ENCODE assay signal across 17 cellular contexts in genomic region chr5:52804978-52805377, GRCh38. TPM values are rescaled to one million over a fixed set of nuclear protein-coding genes. Genes with fewer than 3 reads are reported as not detected.
DNase-seq lines count a peak whose midpoint lies in the region; ATAC-seq and TF ChIP-seq lines count a peak whose summit lies in the region.
"Had no signal": no experiment of that assay in that cellular context is flagged by ENCODE, and none has a peak within 500 bp of the region (broad histone marks: within the 10 kb centered on the region; RNA-seq: fewer than 3 reads in every experiment).

No MANE protein-coding gene starts in this region.

- peaks cover 0 to 30% (median 8%) of the 10 kb centered on the region in 5 donors for H3K36me3 Mint-ChIP-seq in naive thymus-derived CD4-positive, alpha-beta T cell
- peaks cover 26% of the 10 kb centered on the region for H3K36me3 Mint-ChIP-seq in activated naive CD4-positive, alpha-beta T cell treated with anti-CD3 and anti-CD28 coated beads, Interleukin-2, amount 10 ng/mL, durations not matched to agents 7 days and 5 days

- no peaks in the 10 kb centered on the region for H3K9me3 ChIP-seq in thoracic aorta
- H3K9me3 ChIP-seq in naive thymus-derived CD4-positive, alpha-beta T cell (ENCODE audit: control insufficient read depth in 2 of 3, low read length in 3 of 3): no peaks in the 10 kb centered on the region
- H3K9me3 ChIP-seq: BLaER1, thyroid gland had no signal

- no peaks in the 10 kb centered on the region for H3K27me3 Mint-ChIP-seq in naive thymus-derived CD4-positive, alpha-beta T cell
- no peaks in the 10 kb centered on the region for H3K27me3 Mint-ChIP-seq in activated naive CD4-positive, alpha-beta T cell treated with anti-CD3 and anti-CD28 coated beads, Interleukin-2, amount 10 ng/mL, durations not matched to agents 7 days and 5 days
- H3K27me3 Mint-ChIP-seq: activated T-helper 17 cell treated with anti-CD3 and anti-CD28 coated beads, Interleukin-2, amount 50 U/mL, for 72 hours; effector memory CD8-positive, alpha-beta T cell; IgD-negative memory B cell had no signal

- ATAC-seq in thoracic aorta (ENCODE audit: insufficient number of reproducible peaks, low FRiP score, low read depth): no peak
- ATAC-seq in HG02588 (IDR thresholded peaks at IDR 0.05; ENCODE audit: unreplicated experiment): no peak
- no peak for ATAC-seq in naive thymus-derived CD4-positive, alpha-beta T cell
- ATAC-seq: activated T-helper 17 cell treated with anti-CD3 and anti-CD28 coated beads, Interleukin-2, amount 50 U/mL, for 72 hours; effector memory CD8-positive, alpha-beta T cell; left cardiac atrium had no signal

- H3K4me3 Mint-ChIP-seq in naive thymus-derived CD4-positive, alpha-beta T cell: no peak overlapping the region
- H3K4me3 Mint-ChIP-seq in activated naive CD4-positive, alpha-beta T cell treated with anti-CD3 and anti-CD28 coated beads, Interleukin-2, amount 10 ng/mL, durations not matched to agents 7 days and 5 days: no peak overlapping the region
- H3K4me3 Mint-ChIP-seq: effector memory CD8-positive, alpha-beta T cell had no signal

- no peak overlapping the region for H3K27ac Mint-ChIP-seq in naive thymus-derived CD4-positive, alpha-beta T cell
- H3K27ac Mint-ChIP-seq in activated naive CD4-positive, alpha-beta T cell treated with anti-CD3 and anti-CD28 coated beads, Interleukin-2, amount 10 ng/mL, durations not matched to agents 7 days and 5 days: no peak overlapping the region
- H3K27ac Mint-ChIP-seq: activated T-helper 17 cell treated with anti-CD3 and anti-CD28 coated beads, Interleukin-2, amount 50 U/mL, for 72 hours; effector memory CD8-positive, alpha-beta T cell had no signal

- CTCF ChIA-PET in naive thymus-derived CD4-positive, alpha-beta T cell (lab: Charles Lee): interaction anchor here (1.2 kb wide), 1 partner anchor 112 kb away, joined by 3 read pairs; no protein-coding TSS in a partner anchor
- CTCF ChIA-PET in activated naive CD4-positive, alpha-beta T cell treated with anti-CD3 and anti-CD28 coated beads, Interleukin-2, amount 10 ng/mL, durations not matched to agents 7 days and 5 days (lab: Charles Lee): no interaction called here

- no peak for TF ChIP-seq CTCF in HL-60 (IDR thresholded peaks at IDR 0.05; ENCODE audit: insufficient read depth, low read length)
- TF ChIP-seq CTCF in fibroblast of villous mesenchyme (IDR thresholded peaks at IDR 0.05; ENCODE audit: insufficient read depth, low read depth, low read length): no peak
- no peak for TF ChIP-seq CTCF in thoracic aorta (IDR thresholded peaks at IDR 0.05)

- peak in 1 of 2 experiments; percentile 36 for DNase-seq in HL-60 (ENCODE audit: low read depth in 1 of 2, low spot score in 1 of 2)
- DNase-seq in OCI-M1 (lab: John Stamatoyannopoulos, UW): peak; percentile 17
- no peak for DNase-seq in fibroblast of villous mesenchyme (ENCODE audit: low read depth)
- no peak for DNase-seq in thoracic aorta (ENCODE audit: low spot score)
- no peak for DNase-seq in naive thymus-derived CD4-positive, alpha-beta T cell
- no peak for DNase-seq in activated naive CD4-positive, alpha-beta T cell treated with anti-CD3 and anti-CD28 coated beads, Interleukin-2, amount 10 ng/mL, durations not matched to agents 7 days and 5 days
- DNase-seq: caudate nucleus; DMS53; effector memory CD8-positive, alpha-beta T cell; left cardiac atrium; NCI-H1092; NCI-H526; thyroid gland had no signal

- H3K27me3 ChIP-seq in HL-60 (ENCODE audit: insufficient read depth, poor library complexity, severe bottlenecking): no peaks in the 10 kb centered on the region
- no peaks in the 10 kb centered on the region for H3K27me3 ChIP-seq in thoracic aorta (replicated peaks; ENCODE audit: insufficient read depth)
- H3K27me3 ChIP-seq in naive thymus-derived CD4-positive, alpha-beta T cell (ENCODE audit: control insufficient read depth in 2 of 2, insufficient read depth in 2 of 2, low read length in 2 of 2): no peaks in the 10 kb centered on the region
- H3K27me3 ChIP-seq: BLaER1, thyroid gland had no signal

- H3K4me1 Mint-ChIP-seq in naive thymus-derived CD4-positive, alpha-beta T cell: peaks cover 19 to 63% (median 49%) of the 10 kb centered on the region in 7 donors
- H3K4me1 Mint-ChIP-seq in activated naive CD4-positive, alpha-beta T cell treated with anti-CD3 and anti-CD28 coated beads, Interleukin-2, amount 10 ng/mL, durations not matched to agents 7 days and 5 days: peaks cover 39% of the 10 kb centered on the region

- POLR2A ChIA-PET in naive thymus-derived CD4-positive, alpha-beta T cell (lab: Charles Lee): no interaction called here

- H3K27ac ChIP-seq in HL-60 (replicated peaks) (peak overlapping the region; percentile 30), thoracic aorta (peak overlapping the region; percentile 53 to 65)
- no peak overlapping the region for H3K27ac ChIP-seq in naive thymus-derived CD4-positive, alpha-beta T cell (ENCODE audit: low read depth, low read length)
- H3K27ac ChIP-seq: BLaER1 had no signal

- intact Hi-C loops in naive thymus-derived CD4-positive, alpha-beta T cell (cut with micrococcal nuclease): loop anchor here in 1 of 2 donors (5.0 to 10.0 kb wide), 4 partner anchors 98 to 1500 kb away; partner anchors contain the start of gene MOCS2

- H3K9me3 Mint-ChIP-seq in naive thymus-derived CD4-positive, alpha-beta T cell: no peaks in the 10 kb centered on the region
- no peaks in the 10 kb centered on the region for H3K9me3 Mint-ChIP-seq in activated naive CD4-positive, alpha-beta T cell treated with anti-CD3 and anti-CD28 coated beads, Interleukin-2, amount 10 ng/mL, durations not matched to agents 7 days and 5 days
- H3K9me3 Mint-ChIP-seq: activated T-helper 17 cell treated with anti-CD3 and anti-CD28 coated beads, Interleukin-2, amount 50 U/mL, for 72 hours; effector memory CD8-positive, alpha-beta T cell; IgD-negative memory B cell had no signal

- no peaks in the 10 kb centered on the region for H3K36me3 ChIP-seq in thoracic aorta
- H3K36me3 ChIP-seq in naive thymus-derived CD4-positive, alpha-beta T cell (ENCODE audit: control insufficient read depth in 2 of 3, insufficient read depth in 3 of 3, low read length in 3 of 3): no peaks in the 10 kb centered on the region
- H3K36me3 ChIP-seq: thyroid gland had no signal

- H3K4me3 ChIP-seq in HL-60 (replicated peaks; ENCODE audit: insufficient read depth, low read length) (no peak overlapping the region), fibroblast of villous mesenchyme (ENCODE audit: low read depth, low read length) (peak overlapping the region; percentile 76), thoracic aorta (peak overlapping the region; percentile 1)
- H3K4me3 ChIP-seq in naive thymus-derived CD4-positive, alpha-beta T cell (ENCODE audit: low read length): no peak overlapping the region
- H3K4me3 ChIP-seq: BLaER1, thyroid gland had no signal

- peaks cover 59 to 95% of the 10 kb centered on the region in 2 donors for H3K4me1 ChIP-seq in thoracic aorta (ENCODE audit: control insufficient read depth in 1 of 2, low read depth in 2 of 2)
- H3K4me1 ChIP-seq in naive thymus-derived CD4-positive, alpha-beta T cell (ENCODE audit: control insufficient read depth in 2 of 2, insufficient read depth in 2 of 2, low read length in 2 of 2): peaks cover 17 to 20% of the 10 kb centered on the region in 2 donors

RNA-seq across cellular contexts. Expression of gene ITGA1, which starts 17.3 kb away (rescaled TPM):
- total RNA-seq in fibroblast of villous mesenchyme (104 and 154 TPM in 2 replicates), thoracic aorta (100 to 1,000 TPM; 125 to 169 TPM)
- 1 to 10 TPM in 4 of 5 experiments, under 1 TPM in 1; 0.92 to 8.7 (median 2.4) TPM for total RNA-seq in naive thymus-derived CD4-positive, alpha-beta T cell
- 1 to 10 TPM; 1.6 to 1.8 TPM for polyA plus RNA-seq in naive thymus-derived CD4-positive, alpha-beta T cell
- polyA plus RNA-seq: IgD-negative memory B cell had no signal

RNA-seq across cellular contexts. Expression of gene PELO, which starts 17.3 kb away (rescaled TPM):
- total RNA-seq in fibroblast of villous mesenchyme: 44.9 and 47.7 TPM in 2 replicates
- 10 to 100 TPM; 28.8 to 44.7 TPM for total RNA-seq in thoracic aorta
- 10 to 100 TPM in 2 of 5 experiments, 1 to 10 TPM in 3; 7.7 to 16.8 (median 9.7) TPM for total RNA-seq in naive thymus-derived CD4-positive, alpha-beta T cell
- 1 to 10 TPM; 4.6 to 6.1 TPM for polyA plus RNA-seq in naive thymus-derived CD4-positive, alpha-beta T cell

Comparison
In these comparisons a context has a peak if more than half of its experiments do, and no peak if none do; other contexts are left out.
1. H3K4me3 ChIP-seq: peak in fibroblast of villous mesenchyme (single experiment) and thoracic aorta (single experiment); none in HL-60 (single experiment) and naive thymus-derived CD4-positive, alpha-beta T cell (single experiment).
2. RNA of gene ITGA1, which starts 17.3 kb away (total RNA-seq): 125 to 169 TPM in thoracic aorta and 104 to 154 TPM in fibroblast of villous mesenchyme; 0.92 to 8.7 TPM in naive thymus-derived CD4-positive, alpha-beta T cell; every median in the first group is over 10 times any median in the second.